25 cellular contexts compared by ENCODE assay signal in the genomic region with DNA sequence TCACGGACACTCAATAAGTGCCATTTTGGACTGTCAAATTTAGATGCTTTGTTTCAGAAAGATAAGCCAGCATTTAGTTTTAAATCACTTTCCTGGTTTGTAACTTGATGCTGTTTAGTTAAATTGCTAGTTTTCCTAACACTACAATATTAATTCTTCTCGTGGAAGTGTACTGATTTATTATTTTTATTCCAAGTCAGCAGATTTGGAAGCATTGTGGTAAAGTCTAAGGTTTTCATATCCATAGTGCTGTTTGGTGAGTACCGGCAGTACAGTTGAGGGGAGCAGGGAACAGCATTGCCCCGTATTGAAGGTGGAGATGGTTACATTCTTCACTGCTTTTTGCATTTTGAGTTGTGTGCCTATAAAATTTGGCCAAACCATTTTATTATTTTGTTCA. TPM values are rescaled to one million over a fixed set of nuclear protein-coding genes. Genes with fewer than 3 reads are reported as not detected.
DNase-seq lines count a peak whose midpoint lies in the region; ATAC-seq, FAIRE-seq and TF ChIP-seq lines count a peak whose summit lies in the region.
"Had no signal": no experiment of that assay in that cellular context is flagged by ENCODE, and none has a peak within 500 bp of the region (broad histone marks: within the 10 kb centered on the region; RNA-seq: fewer than 3 reads in every experiment).

No MANE protein-coding gene starts in this region.

- H3K36me3 Mint-ChIP-seq in naive thymus-derived CD4-positive, alpha-beta T cell, result peaks cover 26 to 86% (median 67%) of the 10 kb centered on the region in 5 donors
- peaks cover 11% of the 10 kb centered on the region for H3K36me3 Mint-ChIP-seq in glutamatergic neuron (ENCODE audit: unreplicated experiment)

- H3K4me1 Mint-ChIP-seq in naive thymus-derived CD4-positive, alpha-beta T cell, result peaks cover 10 to 78% (median 62%) of the 10 kb centered on the region in 7 donors
- peaks cover 13% of the 10 kb centered on the region for H3K4me1 Mint-ChIP-seq in glutamatergic neuron (ENCODE audit: low read depth, unreplicated experiment)

- DNase-seq in A549 (ENCODE audit: low read depth in 1 of 2, low spot score in 1 of 2), result no peak
- peak; percentile 3 for DNase-seq in AG20443 (ENCODE audit: low spot score)
- DNase-seq in IMR-90, result no peak
- DNase-seq in naive thymus-derived CD4-positive, alpha-beta T cell, result no peak
- DNase-seq in omental fat pad (ENCODE audit: low spot score), result no peak
- DNase-seq in glutamatergic neuron, result no peak
- DNase-seq: BE2C, DMS53, GOT3, NCI-H1105 treated with DMSO at 0.1 percent for 48 hours, NCI-H146, NCI-H1930, NCI-H446, NCI-H524 treated with DMSO at 0.1 percent for 48 hours, NCI-H774, SIG-M5 had no signal

- H3K4me2 ChIP-seq in A549 (no peak overlapping the region), IMR-90 (ENCODE audit: low read depth, low read length) (no peak overlapping the region)

- POLR2A ChIA-PET in A549 (lab: Yijun Ruan, JAX) (no interaction called here), IMR-90 (lab: Charles Lee; ENCODE audit: unreplicated experiment) (no interaction called here)
- POLR2A ChIA-PET in naive thymus-derived CD4-positive, alpha-beta T cell (lab: Charles Lee), result interaction anchor here (1.0 to 1.6 kb wide), 3 partner anchors 8 to 68 kb away, joined by 3 to 5 read pairs (median 4); no protein-coding TSS in a partner anchor

- no peak overlapping the region for H3K23ac ChIP-seq in IMR-90 (ENCODE audit: low read depth, low read length)

- no TSS peak for BruUV-seq in IMR-90 (replicated peaks; lab: Mats Ljungman, UMichigan)

- H3K4me1 ChIP-seq in A549, result no peaks in the 10 kb centered on the region
- H3K4me1 ChIP-seq in IMR-90 (ENCODE audit: control insufficient read depth, insufficient read depth, low read length), result no peaks in the 10 kb centered on the region
- peaks cover 0 to 17% of the 10 kb centered on the region in 2 donors for H3K4me1 ChIP-seq in naive thymus-derived CD4-positive, alpha-beta T cell (ENCODE audit: control insufficient read depth in 2 of 2, insufficient read depth in 2 of 2, low read length in 2 of 2)
- H3K4me1 ChIP-seq: BE2C, HAP-1 had no signal

- peak overlapping the region in 2 of 10 donors; percentile 18 to 71 for H3K4me3 Mint-ChIP-seq in naive thymus-derived CD4-positive, alpha-beta T cell
- H3K4me3 Mint-ChIP-seq in glutamatergic neuron (ENCODE audit: unreplicated experiment), result no peak overlapping the region

- no peak overlapping the region for H2BK5ac ChIP-seq in IMR-90 (ENCODE audit: low read depth, low read length, poor library complexity, severe bottlenecking)

- peak overlapping the region in 6 of 9 donors; percentile 25 to 96 (median 82) for H3K27ac Mint-ChIP-seq in naive thymus-derived CD4-positive, alpha-beta T cell
- no peak overlapping the region for H3K27ac Mint-ChIP-seq in glutamatergic neuron (ENCODE audit: unreplicated experiment)

- H2BK15ac ChIP-seq in IMR-90 (ENCODE audit: low read depth, low read length), result no peak overlapping the region

- no peak overlapping the region for H4K91ac ChIP-seq in IMR-90 (ENCODE audit: insufficient read depth, low read depth, low read length)

- TF ChIP-seq CTCF in A549 (IDR thresholded peaks at IDR 0.05), result no peak
- TF ChIP-seq CTCF in IMR-90 (conservative IDR thresholded peaks at IDR 0.05; ENCODE audit: low read depth, low read length), result no peak
- TF ChIP-seq CTCF in omental fat pad (IDR thresholded peaks at IDR 0.05), result no peak
- no peak for TF ChIP-seq CTCF in glutamatergic neuron (IDR thresholded peaks at IDR 0.05; ENCODE audit: partially characterized antibody, unreplicated experiment)

- H3K36me3 ChIP-seq in IMR-90 (ENCODE audit: control insufficient read depth, insufficient read depth, low read length), result peaks cover 53% of the 10 kb centered on the region
- peaks cover 23 to 77% (median 24%) of the 10 kb centered on the region in 3 experiments for H3K36me3 ChIP-seq in naive thymus-derived CD4-positive, alpha-beta T cell (ENCODE audit: control insufficient read depth in 2 of 3, insufficient read depth in 3 of 3, low read length in 3 of 3)

- H3K9ac ChIP-seq in IMR-90 (ENCODE audit: low read depth, low read length), result no peak overlapping the region

- H3K9me3 ChIP-seq in A549, result no peaks in the 10 kb centered on the region
- peaks cover 10% of the 10 kb centered on the region for H3K9me3 ChIP-seq in IMR-90 (ENCODE audit: control insufficient read depth, insufficient read depth, low read length)
- H3K9me3 ChIP-seq in naive thymus-derived CD4-positive, alpha-beta T cell (ENCODE audit: control insufficient read depth in 2 of 3, low read length in 3 of 3), result peaks cover 0 to 7% (median 0%) of the 10 kb centered on the region in 3 experiments
- H3K9me3 ChIP-seq: BE2C, HAP-1 had no signal

- no peak overlapping the region for H3K56ac ChIP-seq in IMR-90 (ENCODE audit: extremely low read depth, insufficient read depth, low read length)

- no peaks in the 10 kb centered on the region for H3K27me3 Mint-ChIP-seq in naive thymus-derived CD4-positive, alpha-beta T cell
- H3K27me3 Mint-ChIP-seq in glutamatergic neuron (ENCODE audit: unreplicated experiment), result no peaks in the 10 kb centered on the region

- ATAC-seq in A549 (no peak), IMR-90 (ENCODE audit: low read depth) (no peak), HG03196 (IDR thresholded peaks at IDR 0.05; ENCODE audit: unreplicated experiment) (no peak), omental fat pad (ENCODE audit: low FRiP score) (no peak)
- ATAC-seq in naive thymus-derived CD4-positive, alpha-beta T cell, result no peak

- H3K27ac ChIP-seq in A549, result no peak overlapping the region
- H3K27ac ChIP-seq in IMR-90 (ENCODE audit: insufficient read depth, low read length), result no peak overlapping the region
- H3K27ac ChIP-seq in naive thymus-derived CD4-positive, alpha-beta T cell (ENCODE audit: low read depth, low read length), result no peak overlapping the region
- H3K27ac ChIP-seq: SK-N-MC had no signal

- TF ChIP-seq EP300 in A549 (IDR thresholded peaks at IDR 0.05), result no peak

- H2AK9ac ChIP-seq in IMR-90 (replicated peaks; ENCODE audit: low read depth, low read length, poor library complexity), result no peak overlapping the region

- H4K5ac ChIP-seq in IMR-90 (ENCODE audit: low read depth, low read length), result no peak overlapping the region

- in situ Hi-C loops in IMR-90 (cut with MboI; ENCODE audit: low sequenced_read_pairs), result no loop called here

- H4K20me1 ChIP-seq in IMR-90 (ENCODE audit: insufficient read depth, low read length), result no peaks in the 10 kb centered on the region

- CTCF ChIA-PET in A549 (lab: Yijun Ruan, JAX), result interaction anchor here (0.6 kb wide), 1 partner anchor 877 kb away, joined by 3 read pairs; no protein-coding TSS in a partner anchor
- CTCF ChIA-PET in IMR-90 (lab: Yijun Ruan, JAX), result no interaction called here
- CTCF ChIA-PET in naive thymus-derived CD4-positive, alpha-beta T cell (lab: Charles Lee), result no interaction called here

- peaks cover 0 to 16% (median 4%) of the 10 kb centered on the region in 11 donors for H3K9me3 Mint-ChIP-seq in naive thymus-derived CD4-positive, alpha-beta T cell
- H3K9me3 Mint-ChIP-seq in glutamatergic neuron (ENCODE audit: unreplicated experiment), result peaks cover 3% of the 10 kb centered on the region

- no peak overlapping the region for H2AK5ac ChIP-seq in IMR-90 (ENCODE audit: low read depth, low read length)

- FAIRE-seq in A549 (lab: Jason Lieb, UNC), result no peak
- FAIRE-seq: GM18507, RCC 7860 had no signal

- H3K14ac ChIP-seq in IMR-90 (replicated peaks; ENCODE audit: low read depth, low read length), result no peak overlapping the region

- no peaks in the 10 kb centered on the region for H3K79me1 ChIP-seq in IMR-90 (ENCODE audit: low read depth in 1 of 2, low read length in 2 of 2)

- no peak overlapping the region for H4K8ac ChIP-seq in IMR-90 (ENCODE audit: low read depth in 2 of 2, low read length in 2 of 2)

- intact Hi-C loops in IMR-90 (cut with micrococcal nuclease), result no loop called here
- intact Hi-C loops in naive thymus-derived CD4-positive, alpha-beta T cell (cut with micrococcal nuclease), result loop anchor here in 1 of 2 donors (5.0 kb wide), 1 partner anchor 39 kb away; a partner anchor contains a TSS

- dilution Hi-C loops in IMR-90 (cut with HindIII; ENCODE audit: low sequenced_read_pairs, unreplicated experiment), result no loop called here

- no peak overlapping the region for H2BK20ac ChIP-seq in IMR-90 (ENCODE audit: low read depth, low read length)

- TF ChIP-seq POLR2A in A549 (IDR thresholded peaks at IDR 0.05; ENCODE audit: low read length) (no peak), IMR-90 (IDR thresholded peaks at IDR 0.05; ENCODE audit: low read depth, low read length) (no peak)

- 94% methylated on average over 4 of the region's 4 CpGs for WGBS in A549 (ENCODE audit: missing lambda C conversion rate)
- WGBS in IMR-90 (ENCODE audit: extremely low coverage in 2 of 2, insufficient read length in 1 of 2), 2 experiments, result no CpG with 5 or more reads among the region's 4 CpGs

- no peak overlapping the region for H3K4ac ChIP-seq in IMR-90 (ENCODE audit: low read depth, low read length)

- peaks cover 4% of the 10 kb centered on the region; the same call in 1 of the 2 replicates for H3K9me1 ChIP-seq in IMR-90 (ENCODE audit: insufficient read depth, low read length)

- no peaks in the 10 kb centered on the region for H3K27me3 ChIP-seq in IMR-90 (ENCODE audit: control insufficient read depth, insufficient read depth, low read length)
- H3K27me3 ChIP-seq in naive thymus-derived CD4-positive, alpha-beta T cell (ENCODE audit: control insufficient read depth in 2 of 2, insufficient read depth in 2 of 2, low read length in 2 of 2), result no peaks in the 10 kb centered on the region
- H3K27me3 ChIP-seq: BE2C had no signal

- H2AFZ ChIP-seq in IMR-90 (replicated peaks; ENCODE audit: low read length, poor library complexity), result no peak overlapping the region

- H3K18ac ChIP-seq in IMR-90 (ENCODE audit: low read depth, low read length), result no peak overlapping the region

- H2BK120ac ChIP-seq in IMR-90 (ENCODE audit: low read depth, low read length), result no peak overlapping the region

- TF ChIP-seq RAD21 in A549 (conservative IDR thresholded peaks at IDR 0.05 in 1 of 2, IDR thresholded peaks at IDR 0.05 in 1 of 2) (no peak), IMR-90 (IDR thresholded peaks at IDR 0.05; ENCODE audit: low read length) (no peak)

- no peak overlapping the region for H3K4me3 ChIP-seq in A549
- H3K4me3 ChIP-seq in IMR-90 (ENCODE audit: insufficient read depth, low read depth, low read length), result no peak overlapping the region
- H3K4me3 ChIP-seq in naive thymus-derived CD4-positive, alpha-beta T cell (ENCODE audit: low read length), result no peak overlapping the region
- H3K4me3 ChIP-seq: HAP-1, SK-N-MC had no signal

RNA-seq across cellular contexts. Expression of a gene that starts 36.3 kb away (rescaled TPM):
- polyA plus RNA-seq in A549 (2011; rRNA removed), result not detected in 2 replicates
- polyA plus RNA-seq in A549 (2012; cell fraction: cytosol; rRNA removed), result not detected in 2 replicates
- not detected in 2 replicates for polyA plus RNA-seq in A549 (2012; cell fraction: nucleus; rRNA removed)
- polyA plus RNA-seq in A549 (2017; fragmentation: RNase III; extraction: RNeasy Plus Mini Kit Qiagen cat#74134 plus additional on column Dnase treatment), result not detected in 3 replicates
- not detected in 2 replicates for polyA minus RNA-seq in A549 (2011; rRNA and poly(A)+ RNA removed)
- 0.18 TPM in 1 of 2 replicates, not detected in the other for total RNA-seq in IMR-90 (2012; rRNA removed)
- 0.26 and 0.43 TPM in 2 replicates for polyA plus RNA-seq in IMR-90 (2012; rRNA removed)
- 0.04 and 0.16 TPM in 2 replicates for polyA plus RNA-seq in IMR-90 (2012; cell fraction: cytosol; rRNA removed)
- polyA plus RNA-seq in IMR-90 (2012; cell fraction: nucleus; rRNA removed; ENCODE audit: low replicate concordance), result 0.14 TPM in 1 of 2 replicates, not detected in the other
- total RNA-seq in naive thymus-derived CD4-positive, alpha-beta T cell, result 1 to 10 TPM in 1 of 5 experiments, under 1 TPM in 4; 0.27 to 2.3 (median 0.95) TPM
- polyA plus RNA-seq in naive thymus-derived CD4-positive, alpha-beta T cell, result 1 to 10 TPM; 1.1 to 7.0 TPM
- 100 to 1,000 TPM in 3 of 4 donors, 10 to 100 TPM in 1; 75.0 to 252 (median 113) TPM for total RNA-seq in omental fat pad
- not detected for total RNA-seq in glutamatergic neuron (ENCODE audit: unreplicated experiment)
- total RNA-seq: G401, HT-29, LHCN-M2, MCF 10A had no signal

Comparison
In these comparisons a context has a peak if more than half of its experiments do, and no peak if none do; other contexts are left out.
1. RNA of a gene that starts 36.3 kb away (total RNA-seq): 75.0 to 252 TPM in omental fat pad; 0.27 to 2.3 TPM in naive thymus-derived CD4-positive, alpha-beta T cell, 0.18 TPM in IMR-90 and not detected in glutamatergic neuron (single experiment); every median in the first group is over 10 times any median in the second.